2 cellular contexts compared by ENCODE assay signal in the genomic region with DNA sequence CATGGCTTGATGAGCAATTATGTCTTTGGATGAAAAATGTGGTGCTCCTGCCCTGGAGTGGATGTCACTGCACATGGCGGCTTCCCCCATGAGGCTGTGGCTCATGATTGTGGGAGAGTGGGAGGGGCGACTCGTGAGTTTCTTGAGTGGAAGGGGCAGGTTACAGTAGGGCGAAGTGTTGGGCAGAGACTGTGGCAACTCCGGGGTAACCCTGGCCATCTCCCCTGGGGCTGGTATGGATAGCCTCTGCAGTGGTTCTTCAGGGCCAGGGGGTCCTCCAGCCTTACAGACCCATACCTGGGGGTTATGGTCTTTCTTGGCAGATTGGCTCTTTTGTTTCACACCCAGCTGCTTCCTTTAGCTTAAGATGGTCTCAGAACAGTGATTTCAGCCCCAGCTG.
TF ChIP-seq lines count a peak whose summit lies in the region.

No MANE protein-coding gene starts in this region.

TF ChIP-seq in WTC11, 78 proteins besides CTCF, POLR2A, EP300 and RAD21:
- TF ChIP-seq GRHL2 (CRISPR knock-in tag; IDR thresholded peaks at IDR 0.05; ENCODE audit: insufficient replicate concordance, severe bottlenecking): no peak
- no peak for TF ChIP-seq ZNF219 (CRISPR knock-in tag; IDR thresholded peaks at IDR 0.05; ENCODE audit: borderline replicate concordance)
- TF ChIP-seq RELA (CRISPR knock-in tag; IDR thresholded peaks at IDR 0.05; ENCODE audit: borderline replicate concordance): no peak
- no peak for TF ChIP-seq ZNF423 (CRISPR knock-in tag; IDR thresholded peaks at IDR 0.05)
- TF ChIP-seq, protein P1, sequence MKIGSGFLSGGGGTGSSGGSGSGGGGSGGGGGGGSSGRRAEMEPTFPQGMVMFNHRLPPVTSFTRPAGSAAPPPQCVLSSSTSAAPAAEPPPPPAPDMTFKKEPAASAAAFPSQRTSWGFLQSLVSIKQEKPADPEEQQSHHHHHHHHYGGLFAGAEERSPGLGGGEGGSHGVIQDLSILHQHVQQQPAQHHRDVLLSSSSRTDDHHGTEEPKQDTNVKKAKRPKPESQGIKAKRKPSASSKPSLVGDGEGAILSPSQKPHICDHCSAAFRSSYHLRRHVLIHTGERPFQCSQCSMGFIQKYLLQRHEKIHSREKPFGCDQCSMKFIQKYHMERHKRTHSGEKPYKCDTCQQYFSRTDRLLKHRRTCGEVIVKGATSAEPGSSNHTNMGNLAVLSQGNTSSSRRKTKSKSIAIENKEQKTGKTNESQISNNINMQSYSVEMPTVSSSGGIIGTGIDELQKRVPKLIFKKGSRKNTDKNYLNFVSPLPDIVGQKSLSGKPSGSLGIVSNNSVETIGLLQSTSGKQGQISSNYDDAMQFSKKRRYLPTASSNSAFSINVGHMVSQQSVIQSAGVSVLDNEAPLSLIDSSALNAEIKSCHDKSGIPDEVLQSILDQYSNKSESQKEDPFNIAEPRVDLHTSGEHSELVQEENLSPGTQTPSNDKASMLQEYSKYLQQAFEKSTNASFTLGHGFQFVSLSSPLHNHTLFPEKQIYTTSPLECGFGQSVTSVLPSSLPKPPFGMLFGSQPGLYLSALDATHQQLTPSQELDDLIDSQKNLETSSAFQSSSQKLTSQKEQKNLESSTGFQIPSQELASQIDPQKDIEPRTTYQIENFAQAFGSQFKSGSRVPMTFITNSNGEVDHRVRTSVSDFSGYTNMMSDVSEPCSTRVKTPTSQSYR (CRISPR knock-in tag; IDR thresholded peaks at IDR 0.05): no peak
- no peak for TF ChIP-seq NFYB (CRISPR knock-in tag; conservative IDR thresholded peaks at IDR 0.05; ENCODE audit: low read depth)
- TF ChIP-seq, protein P2, sequence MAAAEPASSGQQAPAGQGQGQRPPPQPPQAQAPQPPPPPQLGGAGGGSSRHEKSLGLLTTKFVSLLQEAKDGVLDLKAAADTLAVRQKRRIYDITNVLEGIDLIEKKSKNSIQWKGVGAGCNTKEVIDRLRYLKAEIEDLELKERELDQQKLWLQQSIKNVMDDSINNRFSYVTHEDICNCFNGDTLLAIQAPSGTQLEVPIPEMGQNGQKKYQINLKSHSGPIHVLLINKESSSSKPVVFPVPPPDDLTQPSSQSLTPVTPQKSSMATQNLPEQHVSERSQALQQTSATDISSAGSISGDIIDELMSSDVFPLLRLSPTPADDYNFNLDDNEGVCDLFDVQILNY (CRISPR knock-in tag; IDR thresholded peaks at IDR 0.05): no peak
- TF ChIP-seq MYBL2 (CRISPR knock-in tag; IDR thresholded peaks at IDR 0.05): no peak
- TF ChIP-seq EMX1 (CRISPR knock-in tag; IDR thresholded peaks at IDR 0.05): no peak
- TF ChIP-seq, protein P3, sequence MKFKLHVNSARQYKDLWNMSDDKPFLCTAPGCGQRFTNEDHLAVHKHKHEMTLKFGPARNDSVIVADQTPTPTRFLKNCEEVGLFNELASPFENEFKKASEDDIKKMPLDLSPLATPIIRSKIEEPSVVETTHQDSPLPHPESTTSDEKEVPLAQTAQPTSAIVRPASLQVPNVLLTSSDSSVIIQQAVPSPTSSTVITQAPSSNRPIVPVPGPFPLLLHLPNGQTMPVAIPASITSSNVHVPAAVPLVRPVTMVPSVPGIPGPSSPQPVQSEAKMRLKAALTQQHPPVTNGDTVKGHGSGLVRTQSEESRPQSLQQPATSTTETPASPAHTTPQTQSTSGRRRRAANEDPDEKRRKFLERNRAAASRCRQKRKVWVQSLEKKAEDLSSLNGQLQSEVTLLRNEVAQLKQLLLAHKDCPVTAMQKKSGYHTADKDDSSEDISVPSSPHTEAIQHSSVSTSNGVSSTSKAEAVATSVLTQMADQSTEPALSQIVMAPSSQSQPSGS (CRISPR knock-in tag; IDR thresholded peaks at IDR 0.05; ENCODE audit: borderline replicate concordance, low read depth): no peak
- no peak for TF ChIP-seq ZNF121 (CRISPR knock-in tag; IDR thresholded peaks at IDR 0.05)
- no peak for TF ChIP-seq ZNF263 (CRISPR knock-in tag; IDR thresholded peaks at IDR 0.05; ENCODE audit: low read depth)
- TF ChIP-seq FOXJ3 (CRISPR knock-in tag; IDR thresholded peaks at IDR 0.05; ENCODE audit: borderline replicate concordance): no peak
- TF ChIP-seq ZNF671 (CRISPR knock-in tag; IDR thresholded peaks at IDR 0.05): no peak
- TF ChIP-seq ATF1 (CRISPR knock-in tag; IDR thresholded peaks at IDR 0.05): no peak
- TF ChIP-seq, protein P4, sequence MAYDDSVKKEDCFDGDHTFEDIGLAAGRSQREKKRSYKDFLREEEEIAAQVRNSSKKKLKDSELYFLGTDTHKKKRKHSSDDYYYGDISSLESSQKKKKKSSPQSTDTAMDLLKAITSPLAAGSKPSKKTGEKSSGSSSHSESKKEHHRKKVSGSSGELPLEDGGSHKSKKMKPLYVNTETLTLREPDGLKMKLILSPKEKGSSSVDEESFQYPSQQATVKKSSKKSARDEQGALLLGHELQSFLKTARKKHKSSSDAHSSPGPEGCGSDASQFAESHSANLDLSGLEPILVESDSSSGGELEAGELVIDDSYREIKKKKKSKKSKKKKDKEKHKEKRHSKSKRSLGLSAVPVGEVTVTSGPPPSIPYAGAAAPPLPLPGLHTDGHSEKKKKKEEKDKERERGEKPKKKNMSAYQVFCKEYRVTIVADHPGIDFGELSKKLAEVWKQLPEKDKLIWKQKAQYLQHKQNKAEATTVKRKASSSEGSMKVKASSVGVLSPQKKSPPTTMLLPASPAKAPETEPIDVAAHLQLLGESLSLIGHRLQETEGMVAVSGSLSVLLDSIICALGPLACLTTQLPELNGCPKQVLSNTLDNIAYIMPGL (CRISPR knock-in tag; IDR thresholded peaks at IDR 0.05): no peak

TF ChIP-seq in HepG2, 621 proteins besides CTCF, POLR2A, EP300 and RAD21:
- TF ChIP-seq, protein P5, sequence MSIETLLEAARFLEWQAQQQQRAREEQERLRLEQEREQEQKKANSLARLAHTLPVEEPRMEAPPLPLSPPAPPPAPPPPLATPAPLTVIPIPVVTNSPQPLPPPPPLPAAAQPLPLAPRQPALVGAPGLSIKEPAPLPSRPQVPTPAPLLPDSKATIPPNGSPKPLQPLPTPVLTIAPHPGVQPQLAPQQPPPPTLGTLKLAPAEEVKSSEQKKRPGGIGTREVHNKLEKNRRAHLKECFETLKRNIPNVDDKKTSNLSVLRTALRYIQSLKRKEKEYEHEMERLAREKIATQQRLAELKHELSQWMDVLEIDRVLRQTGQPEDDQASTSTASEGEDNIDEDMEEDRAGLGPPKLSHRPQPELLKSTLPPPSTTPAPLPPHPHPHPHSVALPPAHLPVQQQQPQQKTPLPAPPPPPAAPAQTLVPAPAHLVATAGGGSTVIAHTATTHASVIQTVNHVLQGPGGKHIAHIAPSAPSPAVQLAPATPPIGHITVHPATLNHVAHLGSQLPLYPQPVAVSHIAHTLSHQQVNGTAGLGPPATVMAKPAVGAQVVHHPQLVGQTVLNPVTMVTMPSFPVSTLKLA (IDR thresholded peaks at IDR 0.05): peak; percentile 25; the same call in 1 of the 2 replicates
- no peak for TF ChIP-seq MYC (CRISPR knock-in tag; IDR thresholded peaks at IDR 0.05; ENCODE audit: borderline replicate concordance)
- no peak for TF ChIP-seq IRX3 (CRISPR knock-in tag; IDR thresholded peaks at IDR 0.05; ENCODE audit: borderline replicate concordance, low read depth)
- TF ChIP-seq ZNF841 (CRISPR knock-in tag; IDR thresholded peaks at IDR 0.05; ENCODE audit: borderline replicate concordance): no peak
- no peak for TF ChIP-seq HOXA5 (CRISPR knock-in tag; IDR thresholded peaks at IDR 0.05)
- TF ChIP-seq, protein P6, sequence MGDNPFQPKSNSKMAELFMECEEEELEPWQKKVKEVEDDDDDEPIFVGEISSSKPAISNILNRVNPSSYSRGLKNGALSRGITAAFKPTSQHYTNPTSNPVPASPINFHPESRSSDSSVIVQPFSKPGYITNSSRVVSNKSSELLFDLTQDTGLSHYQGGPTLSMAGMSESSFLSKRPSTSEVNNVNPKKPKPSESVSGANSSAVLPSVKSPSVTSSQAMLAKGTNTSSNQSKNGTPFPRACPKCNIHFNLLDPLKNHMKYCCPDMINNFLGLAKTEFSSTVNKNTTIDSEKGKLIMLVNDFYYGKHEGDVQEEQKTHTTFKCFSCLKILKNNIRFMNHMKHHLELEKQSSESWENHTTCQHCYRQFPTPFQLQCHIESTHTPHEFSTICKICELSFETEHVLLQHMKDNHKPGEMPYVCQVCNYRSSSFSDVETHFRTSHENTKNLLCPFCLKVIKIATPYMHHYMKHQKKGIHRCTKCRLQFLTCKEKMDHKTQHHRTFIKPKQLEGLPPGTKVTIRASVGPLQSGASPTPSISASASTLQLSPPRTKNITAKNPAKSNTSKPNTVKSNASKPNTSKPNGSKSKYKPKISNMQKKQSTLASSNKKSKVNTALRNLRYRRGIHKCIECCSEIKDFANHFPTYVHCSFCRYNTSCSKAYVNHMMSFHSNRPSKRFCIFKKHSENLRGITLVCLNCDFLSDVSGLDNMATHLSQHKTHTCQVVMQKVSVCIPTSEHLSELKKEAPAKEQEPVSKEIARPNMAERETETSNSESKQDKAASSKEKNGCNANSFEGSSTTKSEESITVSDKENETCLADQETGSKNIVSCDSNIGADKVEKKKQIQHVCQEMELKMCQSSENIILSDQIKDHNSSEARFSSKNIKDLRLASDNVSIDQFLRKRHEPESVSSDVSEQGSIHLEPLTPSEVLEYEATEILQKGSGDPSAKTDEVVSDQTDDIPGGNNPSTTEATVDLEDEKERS (CRISPR knock-in tag; IDR thresholded peaks at IDR 0.05): no peak
- no peak for TF ChIP-seq SIN3B (IDR thresholded peaks at IDR 0.05; ENCODE audit: low read length)
